Comparison of ENCODE assay signal across 9 cellular contexts in genomic region chr16:30382398-30383015, GRCh38. TPM values are rescaled to one million over a fixed set of nuclear protein-coding genes. Genes with fewer than 3 reads are reported as not detected.
DNase-seq lines count a peak whose midpoint lies in the region; ATAC-seq and TF ChIP-seq lines count a peak whose summit lies in the region.
"Had no signal": no experiment of that assay in that cellular context is flagged by ENCODE, and none has a peak within 500 bp of the region (broad histone marks: within the 10 kb centered on the region; RNA-seq: fewer than 3 reads in every experiment).

A gene with protein sequence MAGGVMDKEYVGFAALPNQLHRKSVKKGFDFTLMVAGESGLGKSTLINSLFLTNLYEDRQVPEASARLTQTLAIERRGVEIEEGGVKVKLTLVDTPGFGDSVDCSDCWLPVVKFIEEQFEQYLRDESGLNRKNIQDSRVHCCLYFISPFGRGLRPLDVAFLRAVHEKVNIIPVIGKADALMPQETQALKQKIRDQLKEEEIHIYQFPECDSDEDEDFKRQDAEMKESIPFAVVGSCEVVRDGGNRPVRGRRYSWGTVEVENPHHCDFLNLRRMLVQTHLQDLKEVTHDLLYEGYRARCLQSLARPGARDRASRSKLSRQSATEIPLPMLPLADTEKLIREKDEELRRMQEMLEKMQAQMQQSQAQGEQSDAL (minus strand): TSS chr16:30382561. CDS start chr16:30382542, 19 bp downstream.

- CTCF ChIA-PET in A673 (lab: Charles Lee), result no interaction called here

- no peaks in the 10 kb centered on the region for H3K27me3 ChIP-seq in A673 (replicated peaks; ENCODE audit: insufficient read depth, low read depth, low read length, poor library complexity)

- peaks cover 4% of the 10 kb centered on the region for H3K9me3 Mint-ChIP-seq in glutamatergic neuron (ENCODE audit: unreplicated experiment)

- TF ChIP-seq CTCF in glutamatergic neuron (IDR thresholded peaks at IDR 0.05; ENCODE audit: partially characterized antibody, unreplicated experiment) (no peak), A673 (conservative IDR thresholded peaks at IDR 0.05; ENCODE audit: low read depth, low read length) (no peak)

- POLR2A ChIA-PET in A673 (lab: Charles Lee; ENCODE audit: low non-redundant PET), result no interaction called here

- H3K4me3 Mint-ChIP-seq in glutamatergic neuron (ENCODE audit: unreplicated experiment), result no peak within 1 kb of the TSS

- H3K27ac ChIP-seq in A673 (ENCODE audit: low read depth, low read length, poor library complexity, severe bottlenecking), result no peak within 1 kb of the TSS
- H3K27ac ChIP-seq: HL-60 had no signal

- no peaks in the 10 kb centered on the region for H3K36me3 ChIP-seq in A673 (ENCODE audit: insufficient read depth, low read length, poor library complexity, severe bottlenecking)

- DNase-seq in GM19238 (ENCODE audit: insufficient read length, low spot score) (peak; percentile 75), glutamatergic neuron (no peak), A673 (ENCODE audit: low spot score) (no peak), NCI-H2196 treated with DMSO at 0.1 percent for 48 hours (lab: John Stamatoyannopoulos, UW; ENCODE audit: unreplicated experiment) (no peak)
- DNase-seq in activated CD4-positive, CD25-positive, alpha-beta regulatory T cell treated with anti-CD3 and anti-CD28 coated beads, Interleukin-2, amount 50 U/mL, for 16 hours (ENCODE audit: low read depth, low spot score), result peak; percentile 65
- peak; percentile 41 for DNase-seq in effector CD8-positive, alpha-beta T cell (lab: John Stamatoyannopoulos, UW)
- DNase-seq in stimulated activated CD8-positive, alpha-beta memory T cell treated with anti-CD3 and anti-CD28 coated beads, Interleukin-15, amount 100 ng/mL, for 48 hours (ENCODE audit: low read depth in 2 of 2), result peak; percentile 65 to 73

- intact Hi-C loops in A673 (cut with micrococcal nuclease; ENCODE audit: unreplicated experiment), result no loop called here

- H3K27me3 Mint-ChIP-seq in glutamatergic neuron (ENCODE audit: unreplicated experiment), result peaks cover 14% of the 10 kb centered on the region

- H3K4me1 Mint-ChIP-seq in glutamatergic neuron (ENCODE audit: low read depth, unreplicated experiment), result peaks cover 3% of the 10 kb centered on the region

- peaks cover under 1% of the 10 kb centered on the region for H3K4me1 ChIP-seq in A673 (ENCODE audit: insufficient read depth, low read length, poor library complexity, severe bottlenecking)

- no peaks in the 10 kb centered on the region for H3K9me3 ChIP-seq in A673 (ENCODE audit: low read depth, low read length, poor library complexity, severe bottlenecking)

- H3K36me3 Mint-ChIP-seq in glutamatergic neuron (ENCODE audit: unreplicated experiment), result peaks cover 4% of the 10 kb centered on the region

- H3K27ac Mint-ChIP-seq in glutamatergic neuron (ENCODE audit: unreplicated experiment), result no peak within 1 kb of the TSS

- no TSS peak for BruUV-seq in A673 (replicated peaks; lab: Mats Ljungman, UMichigan)

- no peak for ATAC-seq in HG02852 (IDR thresholded peaks at IDR 0.05; ENCODE audit: unreplicated experiment)

- H3K4me3 ChIP-seq in A673 (ENCODE audit: low read depth, low read length, poor library complexity, severe bottlenecking), result no peak within 1 kb of the TSS

RNA-seq across cellular contexts. Expression of the gene that starts here (rescaled TPM):
- total RNA-seq in glutamatergic neuron (ENCODE audit: unreplicated experiment) (2.9 TPM), A673 (2021) (0.86 and 1.3 TPM in 2 replicates)

Comparison
In these comparisons a context has a peak if more than half of its experiments do, and no peak if none do; other contexts are left out.
1. DNase-seq: peak in GM19238 (single experiment), activated CD4-positive, CD25-positive, alpha-beta regulatory T cell treated with anti-CD3 and anti-CD28 coated beads, Interleukin-2, amount 50 U/mL, for 16 hours (single experiment), effector CD8-positive, alpha-beta T cell (single experiment) and stimulated activated CD8-positive, alpha-beta memory T cell treated with anti-CD3 and anti-CD28 coated beads, Interleukin-15, amount 100 ng/mL, for 48 hours (2 of 2); none in glutamatergic neuron (single experiment), A673 (single experiment) and NCI-H2196 treated with DMSO at 0.1 percent for 48 hours (single experiment).